Comparison of ENCODE assay signal across 15 cellular contexts in the genomic region with DNA sequence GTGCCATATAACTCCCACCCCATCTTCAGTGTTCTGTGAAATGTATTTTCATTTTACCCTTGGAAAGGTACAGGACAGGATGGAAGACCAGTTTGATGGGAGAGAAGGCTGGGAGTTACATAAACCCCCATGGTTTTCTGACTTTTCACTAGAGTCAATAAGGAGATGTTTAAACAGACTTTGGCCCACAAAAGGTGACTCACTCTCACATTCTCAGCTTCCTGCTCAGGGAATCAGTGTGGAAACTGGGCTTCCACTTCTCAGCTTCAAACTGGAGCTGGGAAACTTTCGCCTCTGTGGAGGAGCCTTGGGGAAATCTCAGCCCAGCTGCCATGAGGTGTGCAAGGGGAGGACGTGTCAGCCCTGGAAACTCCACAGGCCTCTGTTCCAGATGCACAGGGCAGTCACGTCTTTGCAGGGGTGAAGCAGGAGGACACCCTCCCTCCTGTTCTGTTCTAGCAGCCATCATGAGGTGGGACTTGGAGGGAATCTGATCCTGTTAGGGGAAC.
DNase-seq lines count a peak whose midpoint lies in the region; ATAC-seq, FAIRE-seq and TF ChIP-seq lines count a peak whose summit lies in the region.
"Had no signal": no experiment of that assay in that cellular context is flagged by ENCODE, and none has a peak within 500 bp of the region (broad histone marks: within the 10 kb centered on the region; RNA-seq: fewer than 3 reads in every experiment).

No MANE protein-coding gene starts in this region.

- H3K27me3 ChIP-seq in GM23248 (replicated peaks; ENCODE audit: insufficient read depth) (no peaks in the 10 kb centered on the region), adipocyte (replicated peaks; ENCODE audit: control insufficient read depth, insufficient read depth, low read length) (no peaks in the 10 kb centered on the region), keratinocyte (ENCODE audit: control insufficient read depth, extremely low read depth, insufficient read depth, low read length) (no peaks in the 10 kb centered on the region), stomach smooth muscle (ENCODE audit: control insufficient read depth in 1 of 2, insufficient read depth in 2 of 2, low read length in 2 of 2) (no peaks in the 10 kb centered on the region), uterus (no peaks in the 10 kb centered on the region)
- H3K27me3 ChIP-seq: SJSA1 had no signal

- H3K79me2 ChIP-seq in GM23248 (ENCODE audit: insufficient read depth) (no peaks in the 10 kb centered on the region), keratinocyte (ENCODE audit: control insufficient read depth, insufficient read depth, low read length) (no peaks in the 10 kb centered on the region)
- H3K79me2 ChIP-seq: parathyroid adenoma had no signal

- H2AFZ ChIP-seq in GM23248, result no peak overlapping the region
- peak overlapping the region; percentile 65 for H2AFZ ChIP-seq in keratinocyte (ENCODE audit: control insufficient read depth, low read length)
- H2AFZ ChIP-seq: parathyroid adenoma had no signal

- H3K9me3 ChIP-seq in GM23248 (ENCODE audit: low read depth), result no peaks in the 10 kb centered on the region
- H3K9me3 ChIP-seq in adipocyte (ENCODE audit: control insufficient read depth, low read length), result no peaks in the 10 kb centered on the region
- no peaks in the 10 kb centered on the region for H3K9me3 ChIP-seq in keratinocyte (ENCODE audit: control insufficient read depth, low read depth, low read length)
- H3K9me3 ChIP-seq in stomach smooth muscle (ENCODE audit: control insufficient read depth in 2 of 2, low read length in 2 of 2), result no peaks in the 10 kb centered on the region
- no peaks in the 10 kb centered on the region for H3K9me3 ChIP-seq in uterus

- ATAC-seq in HG02759 (IDR thresholded peaks at IDR 0.05; ENCODE audit: unreplicated experiment) (no peak), T-cell (replicated peaks in 1 of 4) (no peak)

- H3K4me3 ChIP-seq in GM23248 (no peak overlapping the region), adipocyte (ENCODE audit: low read length) (no peak overlapping the region), keratinocyte (ENCODE audit: control insufficient read depth in 2 of 3, extremely low read depth in 1 of 3, insufficient read depth in 2 of 3, low read depth in 1 of 3, low read length in 3 of 3) (no peak overlapping the region), stomach smooth muscle (ENCODE audit: low read length in 2 of 2) (no peak overlapping the region), uterus (no peak overlapping the region)
- H3K4me3 ChIP-seq: SJSA1 had no signal

- no peak overlapping the region for H3K27ac Mint-ChIP-seq in T-cell

- POLR2A ChIA-PET in T-cell (lab: Charles Lee), result no interaction called here

- no peak overlapping the region for H3K27ac ChIP-seq in GM23248
- H3K27ac ChIP-seq in keratinocyte (ENCODE audit: control insufficient read depth, insufficient read depth, low read length), result no peak overlapping the region
- H3K27ac ChIP-seq in stomach smooth muscle (ENCODE audit: low read length), result peak overlapping the region; percentile 53
- no peak overlapping the region for H3K27ac ChIP-seq in uterus
- H3K27ac ChIP-seq: parathyroid adenoma, SJSA1 had no signal

- no peaks in the 10 kb centered on the region for H3K4me1 Mint-ChIP-seq in T-cell
- H3K4me1 Mint-ChIP-seq: central memory CD8-positive, alpha-beta T cell had no signal

- no peaks in the 10 kb centered on the region for H3K27me3 Mint-ChIP-seq in T-cell
- H3K27me3 Mint-ChIP-seq: central memory CD8-positive, alpha-beta T cell had no signal

- H3K9me1 ChIP-seq in keratinocyte (ENCODE audit: control insufficient read depth, extremely low read depth, insufficient read depth, low read length), result no peaks in the 10 kb centered on the region

- H3K9me2 ChIP-seq in GM23248 (ENCODE audit: insufficient read depth), result no peaks in the 10 kb centered on the region

- peak; percentile 87 for FAIRE-seq in keratinocyte (lab: Jason Lieb, UNC)

- no peak overlapping the region for H3K9ac ChIP-seq in GM23248
- no peak overlapping the region for H3K9ac ChIP-seq in adipocyte (ENCODE audit: low read length)
- no peak overlapping the region for H3K9ac ChIP-seq in keratinocyte (ENCODE audit: control insufficient read depth, extremely low read depth, insufficient read depth, low read length)
- H3K9ac ChIP-seq in stomach smooth muscle (ENCODE audit: low read length in 2 of 2), result no peak overlapping the region
- H3K9ac ChIP-seq: parathyroid adenoma had no signal

- H3K9me3 Mint-ChIP-seq in T-cell, result peaks cover 0 to under 1% (median 0%) of the 10 kb centered on the region in 3 donors
- H3K9me3 Mint-ChIP-seq: central memory CD8-positive, alpha-beta T cell had no signal

- in situ Hi-C loops in GM23248 (cut with MboI), result no loop called here

- no peaks in the 10 kb centered on the region for H3K4me1 ChIP-seq in GM23248 (ENCODE audit: insufficient read depth)
- peaks cover 29% of the 10 kb centered on the region for H3K4me1 ChIP-seq in adipocyte (ENCODE audit: control insufficient read depth, insufficient read depth, low read length)
- peaks cover 34% of the 10 kb centered on the region for H3K4me1 ChIP-seq in keratinocyte (ENCODE audit: control insufficient read depth, extremely low read depth, insufficient read depth, low read length)
- H3K4me1 ChIP-seq in stomach smooth muscle (ENCODE audit: control insufficient read depth, insufficient read depth, low read length), result peaks cover 3% of the 10 kb centered on the region
- H3K4me1 ChIP-seq in uterus, result no peaks in the 10 kb centered on the region
- H3K4me1 ChIP-seq: SJSA1 had no signal

- H3K36me3 ChIP-seq in GM23248 (ENCODE audit: low read depth) (no peaks in the 10 kb centered on the region), adipocyte (ENCODE audit: control insufficient read depth, insufficient read depth, low read length, severe bottlenecking) (no peaks in the 10 kb centered on the region), keratinocyte (ENCODE audit: control insufficient read depth in 2 of 2, extremely low read depth in 1 of 2, insufficient read depth in 2 of 2, low read length in 2 of 2) (no peaks in the 10 kb centered on the region), stomach smooth muscle (ENCODE audit: control insufficient read depth in 2 of 2, insufficient read depth in 2 of 2, low read length in 2 of 2) (peaks cover 0 to 5% of the 10 kb centered on the region in 2 donors), uterus (no peaks in the 10 kb centered on the region)
- H3K36me3 ChIP-seq: SJSA1 had no signal

- DNase-seq in GM23248 (peak; percentile 61), adipocyte (ENCODE audit: low read depth) (peak; percentile 23), keratinocyte (ENCODE audit: low read depth, low spot score) (no peak), NCI-H1694 (lab: John Stamatoyannopoulos, UW) (no peak), uterus (no peak), T-cell (no peak)
- DNase-seq: activated CD4-positive, alpha-beta T cell treated with anti-CD3 and anti-CD28 coated beads for 1 hour; EL; NCI-H524 treated with DMSO at 0.1 percent for 48 hours; stimulated activated CD4-positive, alpha-beta T cell treated with anti-CD3 and anti-CD28 coated beads, Interleukin-4, amount 100 ng/mL, for 4 hours had no signal

- 59 to 74% methylated on average over 3 of the region's 3 CpGs for WGBS in GM23248 (ENCODE audit: low coverage in 1 of 2, low lambda C conversion rate in 2 of 2, missing lambda C conversion rate in 2 of 2), 2 experiments

- no peak overlapping the region for H3K4me3 Mint-ChIP-seq in T-cell
- H3K4me3 Mint-ChIP-seq: central memory CD8-positive, alpha-beta T cell had no signal

- no peaks in the 10 kb centered on the region for H4K20me1 ChIP-seq in GM23248 (ENCODE audit: insufficient read depth)
- no peaks in the 10 kb centered on the region for H4K20me1 ChIP-seq in keratinocyte (ENCODE audit: control insufficient read depth, extremely low read depth, insufficient read depth, low read length)

- no peak for TF ChIP-seq CTCF in keratinocyte (optimal IDR thresholded peaks at IDR 0.05 in 1 of 3, IDR thresholded peaks at IDR 0.05 in 1 of 3, conservative IDR thresholded peaks at IDR 0.05 in 1 of 3; ENCODE audit: extremely low read depth in 1 of 3, insufficient read depth in 2 of 3, low read length in 3 of 3)
- no peak for TF ChIP-seq CTCF in uterus (IDR thresholded peaks at IDR 0.05)

- CTCF ChIA-PET in T-cell (lab: Charles Lee), result interaction anchor here in 1 of 2 donors (0.5 kb wide), 1 partner anchor 100 kb away, joined by 3 read pairs; no protein-coding TSS in a partner anchor

- intact Hi-C loops in uterus (cut with DNase I; ENCODE audit: low total_unique reads), result no loop called here

- no peaks in the 10 kb centered on the region for H3K36me3 Mint-ChIP-seq in T-cell

- no peak overlapping the region for H3K4me2 ChIP-seq in GM23248 (ENCODE audit: unreplicated experiment)
- H3K4me2 ChIP-seq in keratinocyte (ENCODE audit: control insufficient read depth, extremely low read depth, insufficient read depth, low read depth, low read length), result peak overlapping the region; percentile 31

- dilution Hi-C loops in keratinocyte (cut with MboI; ENCODE audit: extremely low pct_ligation_motif_present, low sequenced_read_pairs), result no loop called here

- no peak for TF ChIP-seq POLR2A in uterus (IDR thresholded peaks at IDR 0.05)

- H3F3A ChIP-seq in GM23248 (ENCODE audit: insufficient read depth), result no peaks in the 10 kb centered on the region

Comparison
In these comparisons a context has a peak if more than half of its experiments do, and no peak if none do; other contexts are left out.
1. DNase-seq: peak in GM23248 (single experiment) and adipocyte (single experiment); none in keratinocyte (single experiment), NCI-H1694 (single experiment), uterus (0 of 2) and T-cell (0 of 34).